Comparison of ENCODE assay signal across 24 cellular contexts in the genomic region with DNA sequence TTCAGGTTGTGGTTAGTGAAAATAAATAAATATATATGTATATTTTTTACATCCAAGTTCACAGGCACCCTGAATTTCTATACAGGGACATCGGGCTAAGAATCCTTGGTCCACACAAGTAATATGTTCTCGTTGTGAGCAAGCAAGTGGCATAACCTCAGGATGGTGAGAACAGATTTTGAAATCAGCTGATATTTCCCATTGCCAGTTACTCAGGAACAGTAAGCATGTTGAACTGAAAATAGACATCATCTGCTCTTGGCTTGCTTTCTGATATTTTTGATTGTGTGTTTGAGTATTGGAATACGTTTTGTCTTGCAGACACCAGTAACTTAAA. TPM values are rescaled to one million over a fixed set of nuclear protein-coding genes. Genes with fewer than 3 reads are reported as not detected.
DNase-seq lines count a peak whose midpoint lies in the region; ATAC-seq and TF ChIP-seq lines count a peak whose summit lies in the region.
"Had no signal": no experiment of that assay in that cellular context is flagged by ENCODE, and none has a peak within 500 bp of the region (broad histone marks: within the 10 kb centered on the region; RNA-seq: fewer than 3 reads in every experiment).

No MANE protein-coding gene starts in this region.

- intact Hi-C loops in IMR-90 (cut with micrococcal nuclease), result no loop called here
- intact Hi-C loops in naive thymus-derived CD4-positive, alpha-beta T cell (cut with micrococcal nuclease), result no loop called here

- H4K5ac ChIP-seq in IMR-90 (ENCODE audit: low read depth, low read length), result no peak overlapping the region

- no peaks in the 10 kb centered on the region for H3K9me3 ChIP-seq in IMR-90 (ENCODE audit: control insufficient read depth, insufficient read depth, low read length)
- H3K9me3 ChIP-seq in naive thymus-derived CD4-positive, alpha-beta T cell (ENCODE audit: control insufficient read depth in 2 of 3, low read length in 3 of 3), result no peaks in the 10 kb centered on the region
- H3K9me3 ChIP-seq: ascending aorta, HAP-1, uterus had no signal

- H3K9ac ChIP-seq in IMR-90 (ENCODE audit: low read depth, low read length), result no peak overlapping the region

- no peak overlapping the region for H3K4me3 ChIP-seq in ACC112 (ENCODE audit: low read depth, low read length)
- no peak overlapping the region for H3K4me3 ChIP-seq in IMR-90 (ENCODE audit: insufficient read depth, low read depth, low read length)
- H3K4me3 ChIP-seq in brain microvascular endothelial cell (ENCODE audit: low read depth, low read length), result no peak overlapping the region
- no peak overlapping the region for H3K4me3 ChIP-seq in naive thymus-derived CD4-positive, alpha-beta T cell (ENCODE audit: low read length)
- H3K4me3 ChIP-seq: ascending aorta, HAP-1, uterus had no signal

- no peak overlapping the region for H2AK9ac ChIP-seq in IMR-90 (replicated peaks; ENCODE audit: low read depth, low read length, poor library complexity)

- no peaks in the 10 kb centered on the region for H4K20me1 ChIP-seq in IMR-90 (ENCODE audit: insufficient read depth, low read length)

- no peaks in the 10 kb centered on the region for H3K79me1 ChIP-seq in IMR-90 (ENCODE audit: low read depth in 1 of 2, low read length in 2 of 2)

- TF ChIP-seq POLR2A in IMR-90 (IDR thresholded peaks at IDR 0.05; ENCODE audit: low read depth, low read length), result no peak

- no TSS peak for BruUV-seq in IMR-90 (replicated peaks; lab: Mats Ljungman, UMichigan)

- H3K27ac Mint-ChIP-seq in naive thymus-derived CD4-positive, alpha-beta T cell, result no peak overlapping the region
- H3K27ac Mint-ChIP-seq: activated CD4-positive, alpha-beta T cell treated with anti-CD3 and anti-CD28 coated beads, Interleukin-2, amount 10 ng/mL, durations not matched to agents 7 days and 5 days; nephron progenitor cell had no signal

- peak overlapping the region; percentile 15; the same call in 1 of the 2 replicates for H3K14ac ChIP-seq in IMR-90 (replicated peaks; ENCODE audit: low read depth, low read length)

- H3K27me3 Mint-ChIP-seq in naive thymus-derived CD4-positive, alpha-beta T cell, result no peaks in the 10 kb centered on the region
- H3K27me3 Mint-ChIP-seq: activated CD4-positive, alpha-beta T cell treated with anti-CD3 and anti-CD28 coated beads, Interleukin-2, amount 10 ng/mL, durations not matched to agents 7 days and 5 days; CD4-positive, alpha-beta memory T cell had no signal

- 100% methylated on average over 1 of the region's 3 CpGs; no CpG with 5 or more reads in 1 of the 2 experiments for WGBS in IMR-90 (ENCODE audit: extremely low coverage in 2 of 2, insufficient read length in 1 of 2), 2 experiments

- no peak overlapping the region for H3K4me3 Mint-ChIP-seq in naive thymus-derived CD4-positive, alpha-beta T cell
- H3K4me3 Mint-ChIP-seq: activated CD4-positive, alpha-beta T cell treated with anti-CD3 and anti-CD28 coated beads, Interleukin-2, amount 10 ng/mL, durations not matched to agents 7 days and 5 days; nephron progenitor cell had no signal

- no peaks in the 10 kb centered on the region for H3K27me3 ChIP-seq in ACC112 (ENCODE audit: insufficient read depth, low read length)
- H3K27me3 ChIP-seq in IMR-90 (ENCODE audit: control insufficient read depth, insufficient read depth, low read length), result no peaks in the 10 kb centered on the region
- no peaks in the 10 kb centered on the region for H3K27me3 ChIP-seq in brain microvascular endothelial cell (replicated peaks)
- H3K27me3 ChIP-seq in naive thymus-derived CD4-positive, alpha-beta T cell (ENCODE audit: control insufficient read depth in 2 of 2, insufficient read depth in 2 of 2, low read length in 2 of 2), result no peaks in the 10 kb centered on the region
- H3K27me3 ChIP-seq: ascending aorta, uterus had no signal

- H3K36me3 ChIP-seq in ACC112 (ENCODE audit: insufficient read depth, low read length) (no peaks in the 10 kb centered on the region), IMR-90 (ENCODE audit: control insufficient read depth, insufficient read depth, low read length) (no peaks in the 10 kb centered on the region), brain microvascular endothelial cell (replicated peaks) (no peaks in the 10 kb centered on the region)
- H3K36me3 ChIP-seq in naive thymus-derived CD4-positive, alpha-beta T cell (ENCODE audit: control insufficient read depth in 2 of 3, insufficient read depth in 3 of 3, low read length in 3 of 3), result peaks cover 0 to 9% (median 0%) of the 10 kb centered on the region in 3 experiments
- H3K36me3 ChIP-seq: ascending aorta, HAP-1, uterus had no signal

- peaks cover 8% of the 10 kb centered on the region; the same call in 1 of the 2 replicates for H3K9me1 ChIP-seq in IMR-90 (ENCODE audit: insufficient read depth, low read length)

- peaks cover 5 to 39% (median 12%) of the 10 kb centered on the region in 5 donors for H3K36me3 Mint-ChIP-seq in naive thymus-derived CD4-positive, alpha-beta T cell

- TF ChIP-seq CTCF in IMR-90 (conservative IDR thresholded peaks at IDR 0.05; ENCODE audit: low read depth, low read length) (no peak), brain microvascular endothelial cell (IDR thresholded peaks at IDR 0.05; ENCODE audit: low read depth, low read length, missing control alignments) (no peak)

- H2BK20ac ChIP-seq in IMR-90 (ENCODE audit: low read depth, low read length), result no peak overlapping the region

- no peak overlapping the region; the same call in 1 of the 2 replicates for H3K56ac ChIP-seq in IMR-90 (ENCODE audit: extremely low read depth, insufficient read depth, low read length)

- no peaks in the 10 kb centered on the region for H3K79me2 ChIP-seq in ACC112 (ENCODE audit: control insufficient read depth, insufficient read depth, low read length, unreplicated experiment)

- H3K18ac ChIP-seq in IMR-90 (ENCODE audit: low read depth, low read length), result no peak overlapping the region

- 0 out of 4 replicates have a peak overlapping the region, but pooled peaks of 1 of the 2 experiments have one; percentile 17 for H4K8ac ChIP-seq in IMR-90 (ENCODE audit: low read depth in 2 of 2, low read length in 2 of 2)

- H2BK15ac ChIP-seq in IMR-90 (ENCODE audit: low read depth, low read length), result no peak overlapping the region; the same call in 2 of the 3 replicates

- H3K9me3 Mint-ChIP-seq in naive thymus-derived CD4-positive, alpha-beta T cell, result peaks cover 0 to 2% (median 0%) of the 10 kb centered on the region in 11 donors
- H3K9me3 Mint-ChIP-seq: activated CD4-positive, alpha-beta T cell treated with anti-CD3 and anti-CD28 coated beads, Interleukin-2, amount 10 ng/mL, durations not matched to agents 7 days and 5 days; CD4-positive, alpha-beta memory T cell; nephron progenitor cell had no signal

- DNase-seq in IMR-90 (no peak), brain microvascular endothelial cell (no peak), iris pigment epithelial cell (ENCODE audit: low read depth) (peak; percentile 28), GM19240 (ENCODE audit: insufficient read length, low spot score) (no peak), NCI-H1436 treated with DMSO at 0.1 percent for 48 hours (lab: John Stamatoyannopoulos, UW) (no peak)
- DNase-seq in naive thymus-derived CD4-positive, alpha-beta T cell, result no peak
- DNase-seq: activated CD4-positive, alpha-beta T cell treated with anti-CD3 and anti-CD28 coated beads, Interleukin-2, amount 10 ng/mL, durations not matched to agents 7 days and 5 days; activated naive CD4-positive, alpha-beta T cell; activated T-cell treated with anti-CD3 and anti-CD28 coated beads for 4 hours; CD4-positive, alpha-beta memory T cell; cortex of kidney; KG1; kidney glomerular epithelial cell; NCI-H1105 treated with DMSO at 0.1 percent for 48 hours; NCI-H524; nephron progenitor cell; stimulated activated CD8-positive, alpha-beta memory T cell treated with anti-CD3 and anti-CD28 coated beads, Interleukin-4, amount 100 ng/mL, for 48 hours had no signal

- H3K4me1 ChIP-seq in ACC112 (ENCODE audit: control insufficient read depth, insufficient read depth, low read length, unreplicated experiment) (peaks cover 41% of the 10 kb centered on the region), IMR-90 (ENCODE audit: control insufficient read depth, insufficient read depth, low read length) (peaks cover 5% of the 10 kb centered on the region; the same call in 1 of the 2 replicates)
- H3K4me1 ChIP-seq in naive thymus-derived CD4-positive, alpha-beta T cell (ENCODE audit: control insufficient read depth in 2 of 2, insufficient read depth in 2 of 2, low read length in 2 of 2), result no peaks in the 10 kb centered on the region
- H3K4me1 ChIP-seq: ascending aorta, HAP-1 had no signal

- in situ Hi-C loops in IMR-90 (cut with MboI; ENCODE audit: low sequenced_read_pairs) (no loop called here), brain microvascular endothelial cell (cut with HindIII; ENCODE audit: low pct_ligation_motif_present, low sequenced_read_pairs) (no loop called here)

- dilution Hi-C loops in IMR-90 (cut with HindIII; ENCODE audit: low sequenced_read_pairs, unreplicated experiment), result no loop called here

- CTCF ChIA-PET in IMR-90 (lab: Yijun Ruan, JAX), result interaction anchor here (1.0 kb wide), 1 partner anchor 46 kb away, joined by 4 read pairs; no protein-coding TSS in a partner anchor
- CTCF ChIA-PET in naive thymus-derived CD4-positive, alpha-beta T cell (lab: Charles Lee), result no interaction called here

- TF ChIP-seq RAD21 in IMR-90 (IDR thresholded peaks at IDR 0.05; ENCODE audit: low read length), result no peak

- H3K4me2 ChIP-seq in IMR-90 (ENCODE audit: low read depth, low read length), result no peak overlapping the region

- H2BK5ac ChIP-seq in IMR-90 (ENCODE audit: low read depth, low read length, poor library complexity, severe bottlenecking), result no peak overlapping the region

- H3K4ac ChIP-seq in IMR-90 (ENCODE audit: low read depth, low read length), result peak overlapping the region; percentile 44; the same call in 1 of the 2 replicates

- peak overlapping the region; percentile 10 for H2AFZ ChIP-seq in ACC112 (ENCODE audit: low read length, unreplicated experiment)
- no peak overlapping the region for H2AFZ ChIP-seq in IMR-90 (replicated peaks; ENCODE audit: low read length, poor library complexity)

- no peak overlapping the region for H2AK5ac ChIP-seq in IMR-90 (ENCODE audit: low read depth, low read length)

- H3K27ac ChIP-seq in ACC112 (ENCODE audit: low read depth, low read length), result peak overlapping the region; percentile 75
- H3K27ac ChIP-seq in IMR-90 (ENCODE audit: insufficient read depth, low read length), result no peak overlapping the region
- H3K27ac ChIP-seq in brain microvascular endothelial cell, result peak overlapping the region; percentile 31
- no peak overlapping the region for H3K27ac ChIP-seq in naive thymus-derived CD4-positive, alpha-beta T cell (ENCODE audit: low read depth, low read length)
- H3K27ac ChIP-seq: ascending aorta, uterus had no signal

- H3K23ac ChIP-seq in IMR-90 (ENCODE audit: low read depth, low read length), result no peak overlapping the region

- ATAC-seq in IMR-90 (ENCODE audit: low read depth) (no peak), HG02840 (IDR thresholded peaks at IDR 0.05; ENCODE audit: low FRiP score, unreplicated experiment) (no peak)
- no peak for ATAC-seq in naive thymus-derived CD4-positive, alpha-beta T cell

- POLR2A ChIA-PET in IMR-90 (lab: Charles Lee; ENCODE audit: unreplicated experiment), result no interaction called here
- POLR2A ChIA-PET in naive thymus-derived CD4-positive, alpha-beta T cell (lab: Charles Lee), result no interaction called here

- no peak overlapping the region for H4K91ac ChIP-seq in IMR-90 (ENCODE audit: insufficient read depth, low read depth, low read length)

- peaks cover 0 to 12% (median 0%) of the 10 kb centered on the region in 7 donors for H3K4me1 Mint-ChIP-seq in naive thymus-derived CD4-positive, alpha-beta T cell
- H3K4me1 Mint-ChIP-seq: nephron progenitor cell had no signal

- peak overlapping the region; percentile 12; the same call in 1 of the 2 replicates for H2BK120ac ChIP-seq in IMR-90 (ENCODE audit: low read depth, low read length)

RNA-seq across cellular contexts. Expression of gene CHGB, which starts 48.6 kb away (rescaled TPM):
- under 0.01 TPM in 2 replicates for total RNA-seq in IMR-90 (2012; rRNA removed)
- 0.16 and 0.27 TPM in 2 replicates for polyA plus RNA-seq in IMR-90 (2012; rRNA removed)
- polyA plus RNA-seq in IMR-90 (2012; cell fraction: cytosol; rRNA removed), result 0.03 and 0.09 TPM in 2 replicates
- 0.23 TPM in 1 of 2 replicates, not detected in the other for polyA plus RNA-seq in IMR-90 (2012; cell fraction: nucleus; rRNA removed; ENCODE audit: low replicate concordance)
- under 1 TPM in 1 of 5 experiments, not detected in 4; 0.15 TPM for total RNA-seq in naive thymus-derived CD4-positive, alpha-beta T cell
- not detected for polyA plus RNA-seq in naive thymus-derived CD4-positive, alpha-beta T cell
- total RNA-seq: activated CD4-positive, alpha-beta T cell treated with anti-CD3 and anti-CD28 coated beads, Interleukin-2, amount 10 ng/mL, durations not matched to agents 7 days and 5 days; mesenteric fat pad; subcutaneous adipose tissue had no signal

Comparison
In these comparisons a context has a peak if more than half of its experiments do, and no peak if none do; other contexts are left out.
1. H3K27ac ChIP-seq: peak in ACC112 (single experiment) and brain microvascular endothelial cell (single experiment); none in IMR-90 (single experiment) and naive thymus-derived CD4-positive, alpha-beta T cell (single experiment).